Comparison of ENCODE assay signal across 12 cellular contexts in genomic region chr6:6694825-6695710, GRCh38.
DNase-seq lines count a peak whose midpoint lies in the region; ATAC-seq, FAIRE-seq and TF ChIP-seq lines count a peak whose summit lies in the region.
"Had no signal": no experiment of that assay in that cellular context is flagged by ENCODE, and none has a peak within 500 bp of the region (broad histone marks: within the 10 kb centered on the region; RNA-seq: fewer than 3 reads in every experiment).

No MANE protein-coding gene starts in this region.

- TF ChIP-seq CTCF in RWPE1 (conservative IDR thresholded peaks at IDR 0.05; ENCODE audit: low read depth): no peak
- no peak for TF ChIP-seq CTCF in heart left ventricle (IDR thresholded peaks at IDR 0.05)
- TF ChIP-seq CTCF in D721Med (IDR thresholded peaks at IDR 0.05; ENCODE audit: insufficient read depth, missing control alignments): no peak

- no peak overlapping the region; the same call in 1 of the 2 replicates for H3K4me3 ChIP-seq in GM23248
- no peak overlapping the region for H3K4me3 ChIP-seq in heart left ventricle
- no peak overlapping the region for H3K4me3 ChIP-seq in naive thymus-derived CD4-positive, alpha-beta T cell (ENCODE audit: low read length)
- H3K4me3 ChIP-seq: cardiac muscle cell had no signal

- no peaks in the 10 kb centered on the region for H4K20me1 ChIP-seq in GM23248 (ENCODE audit: insufficient read depth)

- ATAC-seq in heart left ventricle (peak in 3 of 4 donors; percentile 47 to 51 (median 51)), sciatic nerve (peak; percentile 75)
- ATAC-seq in naive thymus-derived CD4-positive, alpha-beta T cell: no peak

- H3K9me3 ChIP-seq in GM23248 (ENCODE audit: low read depth) (no peaks in the 10 kb centered on the region), heart left ventricle (peaks cover 0 to 10% (median 0%) of the 10 kb centered on the region in 12 donors)
- peaks cover 0 to 10% (median 0%) of the 10 kb centered on the region in 3 experiments for H3K9me3 ChIP-seq in naive thymus-derived CD4-positive, alpha-beta T cell (ENCODE audit: control insufficient read depth in 2 of 3, low read length in 3 of 3)

- DNase-seq in GM23248 (peak; percentile 40), RWPE1 (ENCODE audit: low spot score) (peak; percentile 35), heart left ventricle (peak in 4 of 5 donors; percentile 60 to 71 (median 68)), sciatic nerve (ENCODE audit: low spot score) (no peak), D721Med (ENCODE audit: insufficient read length, low spot score) (no peak), KG1 (lab: John Stamatoyannopoulos, UW) (no peak)
- no peak for DNase-seq in naive thymus-derived CD4-positive, alpha-beta T cell
- DNase-seq in activated naive CD4-positive, alpha-beta T cell (lab: John Stamatoyannopoulos, UW): no peak
- DNase-seq: activated CD4-positive, alpha-beta T cell treated with anti-CD3 and anti-CD28 coated beads, Interleukin-2, amount 50 U/mL, for 4 hours; GF-D8; stimulated activated CD4-positive, alpha-beta T cell treated with anti-CD3 and anti-CD28 coated beads, Interleukin-2, amount 100 ng/mL, for 48 hours had no signal

- peaks cover 0 to 16% (median 6%) of the 10 kb centered on the region in 11 donors for H3K9me3 Mint-ChIP-seq in naive thymus-derived CD4-positive, alpha-beta T cell

- intact Hi-C loops in heart left ventricle (cut with DNase I): no loop called here
- intact Hi-C loops in sciatic nerve (cut with DNase I): no loop called here
- intact Hi-C loops in naive thymus-derived CD4-positive, alpha-beta T cell (cut with micrococcal nuclease): loop anchor here in 1 of 2 donors (5.0 kb wide), 1 partner anchor 547 kb away; no protein-coding TSS in a partner anchor

- peaks cover 0 to 12% (median 3%) of the 10 kb centered on the region in 5 donors for H3K36me3 Mint-ChIP-seq in naive thymus-derived CD4-positive, alpha-beta T cell

- no peaks in the 10 kb centered on the region for H3K27me3 ChIP-seq in GM23248 (replicated peaks; ENCODE audit: insufficient read depth)
- no peaks in the 10 kb centered on the region for H3K27me3 ChIP-seq in heart left ventricle
- H3K27me3 ChIP-seq in naive thymus-derived CD4-positive, alpha-beta T cell (ENCODE audit: control insufficient read depth in 2 of 2, insufficient read depth in 2 of 2, low read length in 2 of 2): no peaks in the 10 kb centered on the region
- H3K27me3 ChIP-seq: cardiac muscle cell had no signal

- no peaks in the 10 kb centered on the region for H3K79me2 ChIP-seq in GM23248 (ENCODE audit: insufficient read depth)

- H3K4me1 Mint-ChIP-seq in naive thymus-derived CD4-positive, alpha-beta T cell: peaks cover 4 to 43% (median 13%) of the 10 kb centered on the region in 7 donors

- in situ Hi-C loops in GM23248 (cut with MboI): loop anchor here (25.0 kb wide), 1 partner anchor 917 kb away; no protein-coding TSS in a partner anchor

- FAIRE-seq in D721Med (lab: Jason Lieb, UNC): no peak

- peak overlapping the region; percentile 25; the same call in 1 of the 2 replicates for H3K9ac ChIP-seq in GM23248

- no peak for TF ChIP-seq POLR2A in heart left ventricle (IDR thresholded peaks at IDR 0.05)

- 0 out of 2 replicates have a peak overlapping the region, but pooled peaks have one; percentile 0 for H3K27ac ChIP-seq in GM23248
- H3K27ac ChIP-seq in RWPE1: peak overlapping the region; percentile 100
- H3K27ac ChIP-seq in heart left ventricle: peak overlapping the region; percentile 43 to 82 (median 70)
- no peak overlapping the region for H3K27ac ChIP-seq in naive thymus-derived CD4-positive, alpha-beta T cell (ENCODE audit: low read depth, low read length)
- H3K27ac ChIP-seq: cardiac muscle cell had no signal

- peak overlapping the region in 3 of 9 donors; percentile 14 to 72 (median 30) for H3K27ac Mint-ChIP-seq in naive thymus-derived CD4-positive, alpha-beta T cell

- peaks cover 19% of the 10 kb centered on the region for H3F3A ChIP-seq in GM23248 (ENCODE audit: insufficient read depth)

- 12 to 15% methylated on average over 21 of the region's 21 CpGs for WGBS in GM23248 (ENCODE audit: low coverage in 1 of 2, low lambda C conversion rate in 2 of 2, missing lambda C conversion rate in 2 of 2), 2 experiments
- WGBS in heart left ventricle, 4 donors: 31 to 42% (median 32%) methylated on average over 20 to 21 of the region's 21 CpGs

- POLR2A ChIA-PET in RWPE1 (lab: Yijun Ruan, JAX; ENCODE audit: low non-redundant PET): interaction anchor here (0.6 kb wide), 1 partner anchor 19 kb away, joined by 3 read pairs; no protein-coding TSS in a partner anchor
- POLR2A ChIA-PET in naive thymus-derived CD4-positive, alpha-beta T cell (lab: Charles Lee): no interaction called here

- H3K4me1 ChIP-seq in GM23248 (ENCODE audit: insufficient read depth) (peaks cover 31% of the 10 kb centered on the region), heart left ventricle (peaks cover 13 to 58% (median 45%) of the 10 kb centered on the region in 12 donors)
- H3K4me1 ChIP-seq in naive thymus-derived CD4-positive, alpha-beta T cell (ENCODE audit: control insufficient read depth in 2 of 2, insufficient read depth in 2 of 2, low read length in 2 of 2): no peaks in the 10 kb centered on the region

- CTCF ChIA-PET in RWPE1 (lab: Yijun Ruan, JAX): no interaction called here
- CTCF ChIA-PET in naive thymus-derived CD4-positive, alpha-beta T cell (lab: Charles Lee): interaction anchor here (0.5 to 0.6 kb wide), 2 partner anchors 1424 to 1744 kb away, joined by 3 read pairs; no protein-coding TSS in a partner anchor

- H2AFZ ChIP-seq in GM23248: peak overlapping the region; percentile 28

- no peaks in the 10 kb centered on the region for H3K36me3 ChIP-seq in GM23248 (ENCODE audit: low read depth)
- H3K36me3 ChIP-seq in heart left ventricle: no peaks in the 10 kb centered on the region
- no peaks in the 10 kb centered on the region for H3K36me3 ChIP-seq in naive thymus-derived CD4-positive, alpha-beta T cell (ENCODE audit: control insufficient read depth in 2 of 3, insufficient read depth in 3 of 3, low read length in 3 of 3)
- H3K36me3 ChIP-seq: cardiac muscle cell had no signal

- no peak overlapping the region for H3K4me3 Mint-ChIP-seq in naive thymus-derived CD4-positive, alpha-beta T cell

- no peaks in the 10 kb centered on the region for H3K9me2 ChIP-seq in GM23248 (ENCODE audit: insufficient read depth)

- peaks cover 0 to 13% (median 0%) of the 10 kb centered on the region in 5 donors for H3K27me3 Mint-ChIP-seq in naive thymus-derived CD4-positive, alpha-beta T cell

- H3K4me2 ChIP-seq in GM23248 (ENCODE audit: unreplicated experiment): peak overlapping the region; percentile 31

Comparison
In these comparisons a context has a peak if more than half of its experiments do, and no peak if none do; other contexts are left out.
1. DNase-seq: peak in GM23248 (single experiment), RWPE1 (single experiment) and heart left ventricle (4 of 5); none in sciatic nerve (single experiment), naive thymus-derived CD4-positive, alpha-beta T cell (0 of 9), D721Med (single experiment), KG1 (single experiment) and activated naive CD4-positive, alpha-beta T cell (0 of 4).